In genomic region chr5:14143509-14143842, GRCh38 we compare ENCODE assay signal across 10 cellular contexts. TPM values are rescaled to one million over a fixed set of nuclear protein-coding genes. Genes with fewer than 3 reads are reported as not detected.
DNase-seq lines count a peak whose midpoint lies in the region; ATAC-seq and TF ChIP-seq lines count a peak whose summit lies in the region.
"Had no signal": no experiment of that assay in that cellular context is flagged by ENCODE, and none has a peak within 500 bp of the region (broad histone marks: within the 10 kb centered on the region; RNA-seq: fewer than 3 reads in every experiment).

No MANE protein-coding gene starts in this region.

- CTCF ChIA-PET in activated CD8-positive, alpha-beta T cell treated with anti-CD3 and anti-CD28 coated beads for 36 hours (lab: Charles Lee) = no interaction called here
- CTCF ChIA-PET in activated CD8-positive, alpha-beta T cell treated with anti-CD3 and anti-CD28 coated beads, Interleukin-2, amount 10 ng/mL, durations not matched to agents 7 days and 5 days (lab: Charles Lee) = no interaction called here

- H3K4me1 Mint-ChIP-seq in activated CD8-positive, alpha-beta T cell treated with anti-CD3 and anti-CD28 coated beads for 36 hours (ENCODE audit: low read depth) = peaks cover 8% of the 10 kb centered on the region
- H3K4me1 Mint-ChIP-seq in activated CD8-positive, alpha-beta T cell treated with anti-CD3 and anti-CD28 coated beads, Interleukin-2, amount 10 ng/mL, durations not matched to agents 7 days and 5 days (ENCODE audit: low read depth) = peaks cover 11% of the 10 kb centered on the region
- H3K4me1 Mint-ChIP-seq in T-helper 2 cell treated with Interferon-gamma antibody and Interleukin-4, amounts not matched to agents 5 μg/mL and 100 μg/mL, for 36 hours (ENCODE audit: low read depth) = peaks cover 7% of the 10 kb centered on the region
- H3K4me1 Mint-ChIP-seq in CD14-positive monocyte = peaks cover 28% of the 10 kb centered on the region

- H3K27me3 ChIP-seq in endocrine pancreas (ENCODE audit: control insufficient read depth, insufficient read depth, low read length) (no peaks in the 10 kb centered on the region), skeletal muscle tissue (ENCODE audit: control insufficient read depth in 3 of 3, insufficient read depth in 3 of 3, low read length in 3 of 3) (no peaks in the 10 kb centered on the region)

- H3K4me3 ChIP-seq in endocrine pancreas (ENCODE audit: control insufficient read depth, insufficient read depth, low read length) (no peak overlapping the region), skeletal muscle tissue (ENCODE audit: low read length in 3 of 3) (peak overlapping the region; percentile 86 to 88 (median 87))

- H3K27ac ChIP-seq in skeletal muscle tissue (ENCODE audit: low read depth, low read length) = peak overlapping the region; percentile 88

- intact Hi-C loops in activated CD8-positive, alpha-beta T cell treated with anti-CD3 and anti-CD28 coated beads for 36 hours (cut with micrococcal nuclease) = no loop called here
- intact Hi-C loops in CD14-positive monocyte (cut with micrococcal nuclease) = loop anchor here (2.0 to 10.0 kb wide), 3 partner anchors 61 to 127 kb away; no protein-coding TSS in a partner anchor

- no peaks in the 10 kb centered on the region for H3K36me3 Mint-ChIP-seq in activated CD8-positive, alpha-beta T cell treated with anti-CD3 and anti-CD28 coated beads for 36 hours (ENCODE audit: low read depth)
- no peaks in the 10 kb centered on the region for H3K36me3 Mint-ChIP-seq in activated CD8-positive, alpha-beta T cell treated with anti-CD3 and anti-CD28 coated beads, Interleukin-2, amount 10 ng/mL, durations not matched to agents 7 days and 5 days (ENCODE audit: low read depth)
- no peaks in the 10 kb centered on the region for H3K36me3 Mint-ChIP-seq in T-helper 2 cell treated with Interferon-gamma antibody and Interleukin-4, amounts not matched to agents 5 μg/mL and 100 μg/mL, for 36 hours (ENCODE audit: low read depth)
- peaks cover 0 to under 1% of the 10 kb centered on the region in 2 donors for H3K36me3 Mint-ChIP-seq in CD14-positive monocyte
- H3K36me3 Mint-ChIP-seq: activated naive CD8-positive, alpha-beta T cell treated with anti-CD3 and anti-CD28 coated beads, Interleukin-2, amount 10 ng/mL, durations not matched to agents 7 days and 5 days had no signal

- TF ChIP-seq CTCF in activated CD8-positive, alpha-beta T cell treated with anti-CD3 and anti-CD28 coated beads for 36 hours (IDR thresholded peaks at IDR 0.05) = no peak
- TF ChIP-seq CTCF in CD14-positive monocyte (IDR thresholded peaks at IDR 0.05) = no peak

- H3K9me3 ChIP-seq in endocrine pancreas (ENCODE audit: control insufficient read depth, low read length) (no peaks in the 10 kb centered on the region), skeletal muscle tissue (ENCODE audit: control insufficient read depth in 3 of 3, low read length in 3 of 3) (no peaks in the 10 kb centered on the region)

- no peak overlapping the region for H3K27ac Mint-ChIP-seq in activated CD8-positive, alpha-beta T cell treated with anti-CD3 and anti-CD28 coated beads for 36 hours
- no peak overlapping the region for H3K27ac Mint-ChIP-seq in activated CD8-positive, alpha-beta T cell treated with anti-CD3 and anti-CD28 coated beads, Interleukin-2, amount 10 ng/mL, durations not matched to agents 7 days and 5 days
- H3K27ac Mint-ChIP-seq in T-helper 2 cell treated with Interferon-gamma antibody and Interleukin-4, amounts not matched to agents 5 μg/mL and 100 μg/mL, for 36 hours = no peak overlapping the region
- peak overlapping the region in 1 of 7 donors; percentile 84 for H3K27ac Mint-ChIP-seq in CD14-positive monocyte
- H3K27ac Mint-ChIP-seq: activated naive CD8-positive, alpha-beta T cell treated with anti-CD3 and anti-CD28 coated beads, Interleukin-2, amount 10 ng/mL, durations not matched to agents 7 days and 5 days had no signal

- no peak overlapping the region for H3K4me3 Mint-ChIP-seq in activated CD8-positive, alpha-beta T cell treated with anti-CD3 and anti-CD28 coated beads for 36 hours
- no peak overlapping the region for H3K4me3 Mint-ChIP-seq in activated CD8-positive, alpha-beta T cell treated with anti-CD3 and anti-CD28 coated beads, Interleukin-2, amount 10 ng/mL, durations not matched to agents 7 days and 5 days
- H3K4me3 Mint-ChIP-seq in T-helper 2 cell treated with Interferon-gamma antibody and Interleukin-4, amounts not matched to agents 5 μg/mL and 100 μg/mL, for 36 hours = no peak overlapping the region
- no peak overlapping the region for H3K4me3 Mint-ChIP-seq in CD14-positive monocyte

- POLR2A ChIA-PET in activated CD8-positive, alpha-beta T cell treated with anti-CD3 and anti-CD28 coated beads for 36 hours (lab: Charles Lee) = no interaction called here
- POLR2A ChIA-PET in activated CD8-positive, alpha-beta T cell treated with anti-CD3 and anti-CD28 coated beads, Interleukin-2, amount 10 ng/mL, durations not matched to agents 7 days and 5 days (lab: Charles Lee) = no interaction called here

- H3K9ac ChIP-seq in endocrine pancreas (ENCODE audit: control insufficient read depth, insufficient read depth, low read length) = peak overlapping the region; percentile 95
- peak overlapping the region in 2 of 3 donors; percentile 87 to 88 for H3K9ac ChIP-seq in skeletal muscle tissue (ENCODE audit: low read depth in 1 of 3, low read length in 3 of 3)

- no peaks in the 10 kb centered on the region for H3K9me3 Mint-ChIP-seq in activated CD8-positive, alpha-beta T cell treated with anti-CD3 and anti-CD28 coated beads for 36 hours
- no peaks in the 10 kb centered on the region for H3K9me3 Mint-ChIP-seq in activated CD8-positive, alpha-beta T cell treated with anti-CD3 and anti-CD28 coated beads, Interleukin-2, amount 10 ng/mL, durations not matched to agents 7 days and 5 days (ENCODE audit: insufficient read depth)
- no peaks in the 10 kb centered on the region for H3K9me3 Mint-ChIP-seq in T-helper 2 cell treated with Interferon-gamma antibody and Interleukin-4, amounts not matched to agents 5 μg/mL and 100 μg/mL, for 36 hours
- no peaks in the 10 kb centered on the region for H3K9me3 Mint-ChIP-seq in CD14-positive monocyte
- H3K9me3 Mint-ChIP-seq: activated naive CD8-positive, alpha-beta T cell treated with anti-CD3 and anti-CD28 coated beads, Interleukin-2, amount 10 ng/mL, durations not matched to agents 7 days and 5 days; stimulated activated naive CD8-positive, alpha-beta T cell treated with anti-CD3 and anti-CD28 coated beads, Interleukin-15, Interleukin-2, amounts not matched to agents 100 ng/mL and 50 ng/mL, for 24 hours had no signal

- DNase-seq in activated CD8-positive, alpha-beta T cell treated with anti-CD3 and anti-CD28 coated beads for 36 hours = no peak
- DNase-seq in activated CD8-positive, alpha-beta T cell treated with anti-CD3 and anti-CD28 coated beads, Interleukin-2, amount 10 ng/mL, durations not matched to agents 7 days and 5 days = no peak
- DNase-seq in COLO829 (ENCODE audit: low spot score) (no peak), CD14-positive monocyte (ENCODE audit: low spot score) (no peak)
- no peak for DNase-seq in T-helper 2 cell treated with Interferon-gamma antibody and Interleukin-4, amounts not matched to agents 5 μg/mL and 100 μg/mL, for 36 hours (ENCODE audit: low spot score)

- H3K36me3 ChIP-seq in endocrine pancreas (ENCODE audit: control insufficient read depth, insufficient read depth, low read length) (no peaks in the 10 kb centered on the region), skeletal muscle tissue (ENCODE audit: control insufficient read depth in 3 of 3, insufficient read depth in 3 of 3, low read length in 3 of 3) (no peaks in the 10 kb centered on the region)

- peaks cover 49% of the 10 kb centered on the region for H3K27me3 Mint-ChIP-seq in activated CD8-positive, alpha-beta T cell treated with anti-CD3 and anti-CD28 coated beads for 36 hours
- H3K27me3 Mint-ChIP-seq in activated CD8-positive, alpha-beta T cell treated with anti-CD3 and anti-CD28 coated beads, Interleukin-2, amount 10 ng/mL, durations not matched to agents 7 days and 5 days (ENCODE audit: low read depth) = peaks cover 60% of the 10 kb centered on the region
- H3K27me3 Mint-ChIP-seq in T-helper 2 cell treated with Interferon-gamma antibody and Interleukin-4, amounts not matched to agents 5 μg/mL and 100 μg/mL, for 36 hours (ENCODE audit: low read depth) = peaks cover 54% of the 10 kb centered on the region
- H3K27me3 Mint-ChIP-seq in CD14-positive monocyte (ENCODE audit: low read depth in 3 of 3) = peaks cover 2 to 13% (median 9%) of the 10 kb centered on the region in 3 donors

- ATAC-seq in activated CD8-positive, alpha-beta T cell treated with anti-CD3 and anti-CD28 coated beads for 36 hours = peak; percentile 7
- ATAC-seq in activated CD8-positive, alpha-beta T cell treated with anti-CD3 and anti-CD28 coated beads, Interleukin-2, amount 10 ng/mL, durations not matched to agents 7 days and 5 days = no peak
- ATAC-seq in HG03457 (IDR thresholded peaks at IDR 0.05; ENCODE audit: unreplicated experiment) = peak; percentile 1

- H3K4me1 ChIP-seq in endocrine pancreas (ENCODE audit: control insufficient read depth, insufficient read depth, low read length) (peaks cover 19% of the 10 kb centered on the region), skeletal muscle tissue (ENCODE audit: control insufficient read depth in 3 of 3, insufficient read depth in 3 of 3, low read length in 3 of 3) (peaks cover 44 to 56% (median 44%) of the 10 kb centered on the region in 3 donors)

RNA-seq across cellular contexts. Expression of gene TRIO, which starts 0.3 kb away (rescaled TPM):
- 10 to 100 TPM; 11.4 to 11.5 TPM for total RNA-seq in activated CD8-positive, alpha-beta T cell treated with anti-CD3 and anti-CD28 coated beads for 36 hours
- total RNA-seq in activated CD8-positive, alpha-beta T cell treated with anti-CD3 and anti-CD28 coated beads, Interleukin-2, amount 10 ng/mL, durations not matched to agents 7 days and 5 days = 1 to 10 TPM; 3.5 to 6.6 TPM
- 200 TPM for total RNA-seq in skeletal muscle tissue
- 1 to 10 TPM; 1.7 to 2.1 TPM for polyA plus RNA-seq in CD14-positive monocyte

Comparison
In these comparisons a context has a peak if more than half of its experiments do, and no peak if none do; other contexts are left out.
1. RNA of gene TRIO, which starts 0.3 kb away (total RNA-seq): 200 TPM in skeletal muscle tissue (single experiment); 11.4 to 11.5 TPM in activated CD8-positive, alpha-beta T cell treated with anti-CD3 and anti-CD28 coated beads for 36 hours and 3.5 to 6.6 TPM in activated CD8-positive, alpha-beta T cell treated with anti-CD3 and anti-CD28 coated beads, Interleukin-2, amount 10 ng/mL, durations not matched to agents 7 days and 5 days; every median in the first group is over 10 times any median in the second.